Comparison of ENCODE assay signal across 10 cellular contexts in the genomic region with DNA sequence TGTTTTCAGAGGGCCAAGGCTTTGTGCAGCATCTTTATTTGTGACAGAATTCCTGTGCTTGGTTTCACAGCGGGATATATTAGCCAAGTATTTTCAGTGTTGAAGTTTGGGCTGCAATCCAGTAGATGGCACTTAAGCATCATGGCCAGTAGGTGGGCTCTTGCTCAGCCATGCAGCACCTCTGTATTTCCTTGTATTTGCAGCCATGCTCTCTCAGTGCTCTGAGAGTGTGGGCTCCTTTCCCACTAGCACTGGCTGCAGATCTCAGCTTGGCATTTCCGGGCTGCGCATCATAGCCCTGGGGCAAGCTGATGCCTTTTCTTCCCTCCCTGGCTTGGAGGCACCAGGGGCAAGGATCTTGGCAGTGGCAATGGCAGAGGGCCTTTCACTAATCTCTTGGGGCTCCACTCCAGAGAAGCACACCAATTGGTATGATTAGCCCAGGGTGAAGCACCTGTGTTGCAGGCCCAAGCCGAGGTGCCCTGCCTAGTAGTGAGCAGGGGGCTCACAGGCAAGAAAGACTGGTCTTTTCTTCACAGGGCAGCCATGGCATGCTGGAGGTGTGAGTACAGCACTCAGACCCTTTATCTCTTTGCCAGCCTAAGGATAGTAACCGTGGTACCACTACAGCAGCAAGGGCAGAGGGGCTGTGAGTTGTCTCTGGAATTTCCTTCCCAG. TPM values are rescaled to one million over a fixed set of nuclear protein-coding genes. Genes with fewer than 3 reads are reported as not detected.
DNase-seq lines count a peak whose midpoint lies in the region; ATAC-seq and TF ChIP-seq lines count a peak whose summit lies in the region.
"Had no signal": no experiment of that assay in that cellular context is flagged by ENCODE, and none has a peak within 500 bp of the region (broad histone marks: within the 10 kb centered on the region; RNA-seq: fewer than 3 reads in every experiment).

No MANE protein-coding gene starts in this region.

- H3K4me1 Mint-ChIP-seq in WTC11, result no peaks in the 10 kb centered on the region

- peak; percentile 55 for DNase-seq in M059J (ENCODE audit: low read depth)
- peak; percentile 21 for DNase-seq in WTC11 (ENCODE audit: low spot score)
- DNase-seq in renal cortical epithelial cell (ENCODE audit: low read depth), result peak; percentile 13
- no peak for DNase-seq in NCI-H1436 (lab: John Stamatoyannopoulos, UW)
- no peak for DNase-seq in NCI-H526 (lab: John Stamatoyannopoulos, UW)
- DNase-seq: NCI-H1436 treated with DMSO at 0.1 percent for 48 hours had no signal

- peaks cover 4% of the 10 kb centered on the region; the same call in 1 of the 2 replicates for H3K36me3 Mint-ChIP-seq in WTC11

- no peaks in the 10 kb centered on the region; the same call in 1 of the 2 replicates for H3K27me3 Mint-ChIP-seq in WTC11 (ENCODE audit: low read depth)

- no peak overlapping the region for H3K4me3 Mint-ChIP-seq in WTC11

- CTCF ChIA-PET in WTC11 (lab: Charles Lee), result interaction anchor here (0.8 to 2.2 kb wide), 4 partner anchors 93 to 111 kb away, joined by 3 to 7 read pairs (median 4); no protein-coding TSS in a partner anchor

- POLR2A ChIA-PET in WTC11 (lab: Charles Lee), result no interaction called here

- ATAC-seq in GM19463 (IDR thresholded peaks at IDR 0.05; ENCODE audit: unreplicated experiment) (peak; percentile 42), WTC11 (peak; percentile 99), GM19452 (IDR thresholded peaks at IDR 0.05; ENCODE audit: unreplicated experiment) (no peak)

- peaks cover 19% of the 10 kb centered on the region for H3K9me3 Mint-ChIP-seq in WTC11

- no peak overlapping the region for H3K27ac Mint-ChIP-seq in WTC11

- no peak for TF ChIP-seq CTCF in WTC11 (IDR thresholded peaks at IDR 0.05)

TF ChIP-seq in WTC11, 78 proteins besides CTCF, POLR2A, EP300 and RAD21:
- TF ChIP-seq, protein P1, sequence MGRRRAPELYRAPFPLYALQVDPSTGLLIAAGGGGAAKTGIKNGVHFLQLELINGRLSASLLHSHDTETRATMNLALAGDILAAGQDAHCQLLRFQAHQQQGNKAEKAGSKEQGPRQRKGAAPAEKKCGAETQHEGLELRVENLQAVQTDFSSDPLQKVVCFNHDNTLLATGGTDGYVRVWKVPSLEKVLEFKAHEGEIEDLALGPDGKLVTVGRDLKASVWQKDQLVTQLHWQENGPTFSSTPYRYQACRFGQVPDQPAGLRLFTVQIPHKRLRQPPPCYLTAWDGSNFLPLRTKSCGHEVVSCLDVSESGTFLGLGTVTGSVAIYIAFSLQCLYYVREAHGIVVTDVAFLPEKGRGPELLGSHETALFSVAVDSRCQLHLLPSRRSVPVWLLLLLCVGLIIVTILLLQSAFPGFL (CRISPR knock-in tag; IDR thresholded peaks at IDR 0.05; ENCODE audit: borderline replicate concordance), result no peak
- TF ChIP-seq TCF7 (CRISPR knock-in tag; IDR thresholded peaks at IDR 0.05; ENCODE audit: low read depth), result no peak
- TF ChIP-seq, protein P2, sequence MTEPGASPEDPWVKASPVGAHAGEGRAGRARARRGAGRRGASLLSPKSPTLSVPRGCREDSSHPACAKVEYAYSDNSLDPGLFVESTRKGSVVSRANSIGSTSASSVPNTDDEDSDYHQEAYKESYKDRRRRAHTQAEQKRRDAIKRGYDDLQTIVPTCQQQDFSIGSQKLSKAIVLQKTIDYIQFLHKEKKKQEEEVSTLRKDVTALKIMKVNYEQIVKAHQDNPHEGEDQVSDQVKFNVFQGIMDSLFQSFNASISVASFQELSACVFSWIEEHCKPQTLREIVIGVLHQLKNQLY (CRISPR knock-in tag; IDR thresholded peaks at IDR 0.05), result no peak
- TF ChIP-seq MXD4 (CRISPR knock-in tag; IDR thresholded peaks at IDR 0.05; ENCODE audit: borderline replicate concordance), result no peak
- TF ChIP-seq PRRX2 (CRISPR knock-in tag; IDR thresholded peaks at IDR 0.05), result no peak
- no peak for TF ChIP-seq TP53 (CRISPR knock-in tag; IDR thresholded peaks at IDR 0.05)
- no peak for TF ChIP-seq SOX15 (CRISPR knock-in tag; IDR thresholded peaks at IDR 0.05)
- TF ChIP-seq, protein P3, sequence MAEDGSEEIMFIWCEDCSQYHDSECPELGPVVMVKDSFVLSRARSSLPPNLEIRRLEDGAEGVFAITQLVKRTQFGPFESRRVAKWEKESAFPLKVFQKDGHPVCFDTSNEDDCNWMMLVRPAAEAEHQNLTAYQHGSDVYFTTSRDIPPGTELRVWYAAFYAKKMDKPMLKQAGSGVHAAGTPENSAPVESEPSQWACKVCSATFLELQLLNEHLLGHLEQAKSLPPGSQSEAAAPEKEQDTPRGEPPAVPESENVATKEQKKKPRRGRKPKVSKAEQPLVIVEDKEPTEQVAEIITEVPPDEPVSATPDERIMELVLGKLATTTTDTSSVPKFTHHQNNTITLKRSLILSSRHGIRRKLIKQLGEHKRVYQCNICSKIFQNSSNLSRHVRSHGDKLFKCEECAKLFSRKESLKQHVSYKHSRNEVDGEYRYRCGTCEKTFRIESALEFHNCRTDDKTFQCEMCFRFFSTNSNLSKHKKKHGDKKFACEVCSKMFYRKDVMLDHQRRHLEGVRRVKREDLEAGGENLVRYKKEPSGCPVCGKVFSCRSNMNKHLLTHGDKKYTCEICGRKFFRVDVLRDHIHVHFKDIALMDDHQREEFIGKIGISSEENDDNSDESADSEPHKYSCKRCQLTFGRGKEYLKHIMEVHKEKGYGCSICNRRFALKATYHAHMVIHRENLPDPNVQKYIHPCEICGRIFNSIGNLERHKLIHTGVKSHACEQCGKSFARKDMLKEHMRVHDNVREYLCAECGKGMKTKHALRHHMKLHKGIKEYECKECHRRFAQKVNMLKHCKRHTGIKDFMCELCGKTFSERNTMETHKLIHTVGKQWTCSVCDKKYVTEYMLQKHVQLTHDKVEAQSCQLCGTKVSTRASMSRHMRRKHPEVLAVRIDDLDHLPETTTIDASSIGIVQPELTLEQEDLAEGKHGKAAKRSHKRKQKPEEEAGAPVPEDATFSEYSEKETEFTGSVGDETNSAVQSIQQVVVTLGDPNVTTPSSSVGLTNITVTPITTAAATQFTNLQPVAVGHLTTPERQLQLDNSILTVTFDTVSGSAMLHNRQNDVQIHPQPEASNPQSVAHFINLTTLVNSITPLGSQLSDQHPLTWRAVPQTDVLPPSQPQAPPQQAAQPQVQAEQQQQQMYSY (CRISPR knock-in tag; IDR thresholded peaks at IDR 0.05), result no peak
TF ChIP-seq in WTC11: peak in this region for 0.

RNA-seq across cellular contexts. Expression of a gene that starts 48.3 kb away (rescaled TPM):
- not detected in 2 replicates for total RNA-seq in M059J (2014; rRNA removed; shearing (Covaris generic))
- 0.39 to 0.64 TPM (median 0.42 TPM) in 3 replicates for total RNA-seq in WTC11 (2021)
- total RNA-seq in renal cortical epithelial cell, result 0.10 TPM in 1 of 2 replicates, not detected in the other
- total RNA-seq: endothelial cell of umbilical vein, lung microvascular endothelial cell had no signal

Comparison
In these comparisons a context has a peak if more than half of its experiments do, and no peak if none do; other contexts are left out.
1. DNase-seq: peak in M059J (single experiment), WTC11 (single experiment) and renal cortical epithelial cell (single experiment); none in NCI-H1436 (single experiment) and NCI-H526 (0 of 2).